Comparison of ENCODE assay signal across 28 cellular contexts in genomic region chr7:139948167-139948566, GRCh38.
"Had no signal": no experiment of that assay in that cellular context is flagged by ENCODE, and none has a peak within 500 bp of the region (broad histone marks: within the 10 kb centered on the region; RNA-seq: fewer than 3 reads in every experiment).

No MANE protein-coding gene starts in this region.

- H3K4me3 ChIP-seq: colonic mucosa, coronary artery, esophagus muscularis mucosa, esophagus squamous epithelium, gastrocnemius medialis, gastroesophageal sphincter, heart left ventricle, heart right ventricle had no signal

- H3K27me3 ChIP-seq: colonic mucosa, esophagus muscularis mucosa, gastrocnemius medialis, gastroesophageal sphincter had no signal

- DNase-seq: colonic mucosa; cortex of kidney; dermis blood vessel endothelial cell; dorsolateral prefrontal cortex; effector CD4-positive, alpha-beta T cell; effector CD8-positive, alpha-beta T cell; effector memory CD4-positive, alpha-beta T cell; effector memory CD8-positive, alpha-beta T cell; endodermal cell; erythroblast; esophagus squamous epithelium; foreskin fibroblast; foreskin keratinocyte; foreskin melanocyte; gastrocnemius medialis; glutamatergic neuron; head of caudate nucleus; heart left ventricle; heart right ventricle had no signal

- H3K9me3 ChIP-seq: colonic mucosa had no signal

- ATAC-seq: effector memory CD8-positive, alpha-beta T cell; esophagus mucosa; foreskin keratinocyte; gastrocnemius medialis; gastroesophageal sphincter; heart left ventricle; heart right ventricle had no signal

- H3K27ac ChIP-seq: colonic mucosa, coronary artery, dorsolateral prefrontal cortex, epithelial cell of prostate, esophagus muscularis mucosa, esophagus squamous epithelium, foreskin keratinocyte, gastrocnemius medialis, gastroesophageal sphincter, heart left ventricle, heart right ventricle had no signal

- H3K36me3 ChIP-seq: colonic mucosa, esophagus muscularis mucosa, esophagus squamous epithelium, gastrocnemius medialis, gastroesophageal sphincter, heart left ventricle had no signal

- FAIRE-seq: colon, endometrium, endothelial cell of umbilical vein, frontal cortex had no signal

- H3K4me1 ChIP-seq: colonic mucosa, esophagus muscularis mucosa, esophagus squamous epithelium, foreskin keratinocyte, gastrocnemius medialis, gastroesophageal sphincter, heart left ventricle, heart right ventricle had no signal
